Comparison of ENCODE assay signal across 15 cellular contexts in the genomic region with DNA sequence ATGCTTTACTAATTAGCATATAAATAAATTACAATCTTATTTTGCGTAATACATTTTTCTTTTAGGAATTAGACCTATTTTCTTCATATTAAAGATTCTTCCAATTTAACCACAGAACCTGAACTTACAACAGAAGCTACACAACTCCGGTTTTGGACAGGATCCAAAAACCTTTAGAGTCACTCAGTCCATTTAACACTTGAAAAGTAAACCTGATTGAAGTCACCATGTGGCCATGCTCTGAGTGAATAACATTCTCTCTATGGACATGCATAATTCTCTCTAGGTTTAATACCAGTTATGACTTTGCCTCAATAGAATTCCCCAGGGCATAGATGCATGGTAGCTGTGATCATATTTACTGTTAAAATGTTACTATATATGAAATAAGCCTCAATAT.
"Had no signal": no experiment of that assay in that cellular context is flagged by ENCODE, and none has a peak within 500 bp of the region (broad histone marks: within the 10 kb centered on the region; RNA-seq: fewer than 3 reads in every experiment).

No MANE protein-coding gene starts in this region.

- ATAC-seq: left lung; naive thymus-derived CD4-positive, alpha-beta T cell; pancreas; stimulated activated naive B cell treated with anti-CD40 and anti-IgM and Interleukin-4, amounts not matched to agents 10 μg/mL and 1 μg/mL and 100 μg/mL, for 72 hours had no signal

- H3K27ac Mint-ChIP-seq: activated naive CD8-positive, alpha-beta T cell treated with anti-CD3 and anti-CD28 coated beads for 36 hours; naive thymus-derived CD4-positive, alpha-beta T cell; stimulated activated naive B cell treated with anti-CD40 and anti-IgM and Interleukin-4, amounts not matched to agents 10 μg/mL and 1 μg/mL and 100 μg/mL, for 72 hours had no signal

- H3K9me3 Mint-ChIP-seq: stimulated activated naive B cell treated with anti-CD40 and anti-IgM and Interleukin-4, amounts not matched to agents 10 μg/mL and 1 μg/mL and 100 μg/mL, for 72 hours had no signal

- H3K27me3 Mint-ChIP-seq: activated naive CD8-positive, alpha-beta T cell treated with anti-CD3 and anti-CD28 coated beads for 36 hours; central memory CD8-positive, alpha-beta T cell; naive thymus-derived CD4-positive, alpha-beta T cell; stimulated activated naive B cell treated with anti-CD40 and anti-IgM and Interleukin-4, amounts not matched to agents 10 μg/mL and 1 μg/mL and 100 μg/mL, for 72 hours had no signal

- H3K4me1 Mint-ChIP-seq: activated naive CD8-positive, alpha-beta T cell treated with anti-CD3 and anti-CD28 coated beads for 36 hours; central memory CD8-positive, alpha-beta T cell; naive thymus-derived CD4-positive, alpha-beta T cell; stimulated activated naive B cell treated with anti-CD40 and anti-IgM and Interleukin-4, amounts not matched to agents 10 μg/mL and 1 μg/mL and 100 μg/mL, for 72 hours had no signal

- H3K4me3 Mint-ChIP-seq: activated naive CD8-positive, alpha-beta T cell treated with anti-CD3 and anti-CD28 coated beads for 36 hours; central memory CD8-positive, alpha-beta T cell; naive thymus-derived CD4-positive, alpha-beta T cell; stimulated activated naive B cell treated with anti-CD40 and anti-IgM and Interleukin-4, amounts not matched to agents 10 μg/mL and 1 μg/mL and 100 μg/mL, for 72 hours had no signal

- H3K36me3 Mint-ChIP-seq: activated naive CD8-positive, alpha-beta T cell treated with anti-CD3 and anti-CD28 coated beads for 36 hours; naive thymus-derived CD4-positive, alpha-beta T cell; stimulated activated naive B cell treated with anti-CD40 and anti-IgM and Interleukin-4, amounts not matched to agents 10 μg/mL and 1 μg/mL and 100 μg/mL, for 72 hours had no signal

- DNase-seq: activated CD4-positive, alpha-beta T cell treated with anti-CD3 and anti-CD28 coated beads, Interleukin-2, amount 50 U/mL, for 1 hour; activated CD8-positive, alpha-beta memory T cell treated with anti-CD3 and anti-CD28 coated beads for 24 hours; activated naive CD8-positive, alpha-beta T cell treated with anti-CD3 and anti-CD28 coated beads for 36 hours; amygdala; brain microvascular endothelial cell; cortex of kidney; effector CD8-positive, alpha-beta T cell; esophagus squamous epithelium; hippocampal formation; left lung; naive thymus-derived CD4-positive, alpha-beta T cell; pancreas; stimulated activated naive B cell treated with anti-CD40 and anti-IgM and Interleukin-4, amounts not matched to agents 10 μg/mL and 1 μg/mL and 100 μg/mL, for 72 hours; tibial artery had no signal
